In the genomic region with DNA sequence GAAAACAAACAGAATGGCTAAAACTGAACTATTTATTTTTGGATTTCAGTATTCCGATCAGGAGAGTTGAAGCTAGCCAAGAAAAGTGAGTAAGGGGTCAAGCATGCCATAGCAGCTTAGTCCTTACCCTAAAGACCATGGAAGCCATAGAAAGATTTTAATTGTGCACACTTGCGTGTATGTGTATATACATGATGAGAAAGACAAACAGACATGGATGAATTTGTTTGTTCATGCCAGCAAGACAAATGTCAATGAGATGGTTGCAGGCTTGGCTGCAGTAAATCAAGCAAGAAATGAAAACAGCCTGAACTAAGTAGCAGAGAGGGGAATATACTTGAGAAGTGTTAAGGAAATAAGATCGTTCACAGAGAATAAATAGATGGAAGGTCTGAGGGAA, we compare ENCODE assay signal across 15 cellular contexts.
DNase-seq lines count a peak whose midpoint lies in the region.
"Had no signal": no experiment of that assay in that cellular context is flagged by ENCODE, and none has a peak within 500 bp of the region (broad histone marks: within the 10 kb centered on the region; RNA-seq: fewer than 3 reads in every experiment).

No MANE protein-coding gene starts in this region.

- peak; percentile 0 for DNase-seq in NCI-H146 (lab: John Stamatoyannopoulos, UW)
- DNase-seq in NCI-H146 treated with DMSO at 0.1 percent for 48 hours (lab: John Stamatoyannopoulos, UW; ENCODE audit: unreplicated experiment), result no peak
- DNase-seq in NCI-H510A (lab: John Stamatoyannopoulos, UW), result peak; percentile 15
- DNase-seq in astrocyte of the hippocampus (ENCODE audit: low read depth, low spot score), result peak; percentile 1
- no peak for DNase-seq in T-helper 2 cell
- DNase-seq in GOT3 (lab: John Stamatoyannopoulos, UW), result no peak
- no peak for DNase-seq in activated CD4-positive, alpha-beta T cell treated with anti-CD3 and anti-CD28 coated beads, Interleukin-2, amount 50 U/mL, for 48 hours
- DNase-seq: C1 segment of cervical spinal cord, HCEC 1CT, NCI-H2081 treated with DMSO at 0.1 percent for 48 hours, NCI-H524 had no signal

- H3K27ac ChIP-seq in subcutaneous abdominal adipose tissue (ENCODE audit: low read depth, low read length), result peak overlapping the region; percentile 60
- H3K27ac ChIP-seq: HL-60, SK-N-MC had no signal

- H3K4me3 ChIP-seq in subcutaneous abdominal adipose tissue (ENCODE audit: low read depth in 1 of 5, low read length in 5 of 5), result no peak overlapping the region
- H3K4me3 ChIP-seq: GM12878, SK-N-MC had no signal

- no peaks in the 10 kb centered on the region for H3K27me3 ChIP-seq in subcutaneous abdominal adipose tissue (ENCODE audit: control insufficient read depth in 5 of 5, insufficient read depth in 4 of 5, low read length in 5 of 5)

- H3K9me3 ChIP-seq in subcutaneous abdominal adipose tissue (ENCODE audit: control insufficient read depth in 5 of 5, low read length in 5 of 5), result no peaks in the 10 kb centered on the region

- peaks cover 22 to 47% (median 38%) of the 10 kb centered on the region in 5 donors for H3K36me3 ChIP-seq in subcutaneous abdominal adipose tissue (ENCODE audit: control insufficient read depth in 5 of 5, insufficient read depth in 5 of 5, low read length in 5 of 5)

- H3K9ac ChIP-seq in subcutaneous abdominal adipose tissue (ENCODE audit: low read length in 5 of 5), result no peak overlapping the region

- H3K4me1 ChIP-seq in subcutaneous abdominal adipose tissue (ENCODE audit: control insufficient read depth in 5 of 5, insufficient read depth in 5 of 5, low read length in 5 of 5), result peaks cover 2 to 13% (median 11%) of the 10 kb centered on the region in 5 donors

Comparison
In these comparisons a context has a peak if more than half of its experiments do, and no peak if none do; other contexts are left out.
1. DNase-seq: peak in NCI-H146 (single experiment), NCI-H510A (single experiment) and astrocyte of the hippocampus (single experiment); none in NCI-H146 treated with DMSO at 0.1 percent for 48 hours (single experiment), T-helper 2 cell (0 of 5), GOT3 (single experiment) and activated CD4-positive, alpha-beta T cell treated with anti-CD3 and anti-CD28 coated beads, Interleukin-2, amount 50 U/mL, for 48 hours (0 of 2).